In the genomic region with DNA sequence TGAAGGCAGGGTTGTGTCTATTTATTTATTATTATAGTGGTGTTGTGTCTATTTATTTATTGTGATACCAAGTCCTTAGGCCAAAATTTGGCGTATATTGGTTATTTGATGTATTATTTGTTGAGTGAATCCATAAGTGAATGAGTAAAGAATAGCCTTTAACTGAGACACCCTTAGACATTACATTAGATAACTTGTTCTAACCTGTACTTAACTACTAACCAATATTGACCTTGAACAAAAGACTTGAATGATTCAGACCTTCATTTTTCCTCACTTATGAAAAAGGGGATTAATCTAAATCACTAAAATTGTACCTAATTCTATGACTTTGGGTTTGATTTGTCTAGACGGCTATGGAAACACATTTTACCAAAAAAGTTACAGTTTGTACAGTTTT, we compare ENCODE assay signal across 33 cellular contexts.
"Had no signal": no experiment of that assay in that cellular context is flagged by ENCODE, and none has a peak within 500 bp of the region (broad histone marks: within the 10 kb centered on the region; RNA-seq: fewer than 3 reads in every experiment).

No MANE protein-coding gene starts in this region.

- H3K4me1 Mint-ChIP-seq: activated CD4-positive, alpha-beta T cell treated with anti-CD3 and anti-CD28 coated beads for 36 hours; activated CD4-positive, alpha-beta T cell treated with anti-CD3 and anti-CD28 coated beads, Interleukin-2, amount 10 ng/mL, durations not matched to agents 24 days and 14 days; activated CD8-positive, alpha-beta memory T cell treated with anti-CD3 and anti-CD28 coated beads, Interleukin-2, amount 10 ng/mL, durations not matched to agents 7 days and 5 days; activated naive CD4-positive, alpha-beta T cell treated with anti-CD3 and anti-CD28 coated beads, Interleukin-2, amount 50 U/mL, for 24 hours; activated naive CD8-positive, alpha-beta T cell treated with anti-CD3 and anti-CD28 coated beads for 36 hours; activated naive CD8-positive, alpha-beta T cell treated with anti-CD3 and anti-CD28 coated beads, Interleukin-2, amount 50 U/mL, for 24 hours had no signal

- H3K9me3 Mint-ChIP-seq: activated CD4-positive, alpha-beta memory T cell treated with anti-CD3 and anti-CD28 coated beads for 36 hours; activated CD4-positive, alpha-beta T cell treated with anti-CD3 and anti-CD28 coated beads, Interleukin-2, amount 10 ng/mL, durations not matched to agents 24 days and 14 days; activated naive CD4-positive, alpha-beta T cell treated with anti-CD3 and anti-CD28 coated beads for 36 hours; activated naive CD8-positive, alpha-beta T cell treated with anti-CD3 and anti-CD28 coated beads for 36 hours; activated naive CD8-positive, alpha-beta T cell treated with anti-CD3 and anti-CD28 coated beads, Interleukin-2, amount 50 U/mL, for 24 hours; activated T-helper 1 cell treated with anti-CD3 and anti-CD28 coated beads, Interleukin-12 subunit alpha, Interleukin-12 subunit beta, Interleukin-2, Interleukin-4 antibody, amounts not matched to agents 30 ng/mL and 10 ng/mL and 1 ng/mL, durations not matched to agents 14 hours and 24 hours and 36 hours; activated T-helper 2 cell treated with anti-CD3 and anti-CD28 coated beads, Interferon-gamma antibody, Interleukin-2, Interleukin-4, amounts not matched to agents 10 μg/mL and 5 μg/mL and 100 μg/mL, durations not matched to agents 14 hours and 24 hours and 36 hours had no signal

- H3K4me3 ChIP-seq: adrenal gland, body of pancreas, cardiac muscle cell, colonic mucosa, dorsolateral prefrontal cortex, gastrocnemius medialis, heart left ventricle had no signal

- H3K27ac Mint-ChIP-seq: activated CD4-positive, alpha-beta memory T cell treated with anti-CD3 and anti-CD28 coated beads for 36 hours; activated CD4-positive, alpha-beta T cell treated with anti-CD3 and anti-CD28 coated beads for 36 hours; activated CD4-positive, alpha-beta T cell treated with anti-CD3 and anti-CD28 coated beads, Interleukin-2, amount 10 ng/mL, durations not matched to agents 24 days and 14 days; activated CD8-positive, alpha-beta memory T cell treated with anti-CD3 and anti-CD28 coated beads, Interleukin-2, amount 10 ng/mL, durations not matched to agents 7 days and 5 days; activated CD8-positive, alpha-beta T cell treated with anti-CD3 and anti-CD28 coated beads, Interleukin-2, amount 10 ng/mL, durations not matched to agents 7 days and 5 days; activated naive CD4-positive, alpha-beta T cell treated with anti-CD3 and anti-CD28 coated beads for 36 hours; activated naive CD4-positive, alpha-beta T cell treated with anti-CD3 and anti-CD28 coated beads, Interleukin-2, amount 50 U/mL, for 24 hours; activated naive CD8-positive, alpha-beta T cell treated with anti-CD3 and anti-CD28 coated beads for 36 hours; activated naive CD8-positive, alpha-beta T cell treated with anti-CD3 and anti-CD28 coated beads, Interleukin-2, amount 50 U/mL, for 24 hours; activated T-helper 1 cell treated with anti-CD3 and anti-CD28 coated beads, Interleukin-12 subunit alpha, Interleukin-12 subunit beta, Interleukin-2, Interleukin-4 antibody, amounts not matched to agents 30 ng/mL and 10 ng/mL and 1 ng/mL, durations not matched to agents 14 hours and 24 hours and 36 hours; activated T-helper 2 cell treated with anti-CD3 and anti-CD28 coated beads, Interferon-gamma antibody, Interleukin-2, Interleukin-4, amounts not matched to agents 10 μg/mL and 5 μg/mL and 100 μg/mL, durations not matched to agents 14 hours and 24 hours and 36 hours; dendritic cell treated with granulocyte-macrophage colony-stimulating factor and Interleukin-4, amounts not matched to agents 40 ng/mL and 50 ng/mL, for 4 days; effector memory CD8-positive, alpha-beta T cell had no signal

- H3K27ac ChIP-seq: adrenal gland, body of pancreas, cardiac muscle cell, colonic mucosa, dorsolateral prefrontal cortex, gastrocnemius medialis, heart left ventricle had no signal

- DNase-seq: activated CD4-positive, alpha-beta memory T cell treated with anti-CD3 and anti-CD28 coated beads for 36 hours; activated CD4-positive, alpha-beta T cell treated with anti-CD3 and anti-CD28 coated beads for 36 hours; activated CD4-positive, alpha-beta T cell treated with anti-CD3 and anti-CD28 coated beads, Interleukin-2, amount 10 ng/mL, durations not matched to agents 24 days and 14 days; activated CD4-positive, CD25-positive, alpha-beta regulatory T cell; activated CD4-positive, CD25-positive, alpha-beta regulatory T cell treated with anti-CD3 and anti-CD28 coated beads, Interleukin-2, amount 50 U/mL, for 72 hours; activated CD8-positive, alpha-beta memory T cell treated with anti-CD3 and anti-CD28 coated beads, Interleukin-2, amount 10 ng/mL, durations not matched to agents 7 days and 5 days; activated CD8-positive, alpha-beta memory T cell treated with anti-CD3 and anti-CD28 coated beads, Interleukin-2, amount 50 U/mL, for 4 hours; activated CD8-positive, alpha-beta T cell treated with anti-CD3 and anti-CD28 coated beads, Interleukin-2, amount 10 ng/mL, durations not matched to agents 7 days and 5 days; activated effector memory CD4-positive, alpha-beta T cell treated with anti-CD3 and anti-CD28 coated beads, Interleukin-2, amount 50 U/mL, for 16 hours; activated naive CD4-positive, alpha-beta T cell treated with anti-CD3 and anti-CD28 coated beads for 36 hours; activated naive CD8-positive, alpha-beta T cell treated with anti-CD3 and anti-CD28 coated beads for 36 hours; activated naive CD8-positive, alpha-beta T cell treated with anti-CD3 and anti-CD28 coated beads, Interleukin-2, amount 50 U/mL, for 24 hours; activated T-cell treated with anti-CD3 and anti-CD28 coated beads, Interleukin-2, amount 50 U/mL, for 1 hour; activated T-cell treated with anti-CD3 and anti-CD28 coated beads, Interleukin-2, amount 50 U/mL, for 48 hours; adrenal gland; amygdala; aorta; body of pancreas; central memory CD4-positive, alpha-beta T cell; cerebellar nuclear complex; colonic mucosa; dorsolateral prefrontal cortex; effector memory CD8-positive, alpha-beta T cell; foreskin fibroblast; gastrocnemius medialis; glutamatergic neuron; heart left ventricle; T-helper 2 cell had no signal

- H3K36me3 ChIP-seq: adrenal gland, cardiac muscle cell, colonic mucosa, gastrocnemius medialis, heart left ventricle had no signal

- H3K36me3 Mint-ChIP-seq: activated CD4-positive, alpha-beta memory T cell treated with anti-CD3 and anti-CD28 coated beads for 36 hours; activated CD8-positive, alpha-beta memory T cell treated with anti-CD3 and anti-CD28 coated beads, Interleukin-2, amount 10 ng/mL, durations not matched to agents 7 days and 5 days; activated naive CD4-positive, alpha-beta T cell treated with anti-CD3 and anti-CD28 coated beads, Interleukin-2, amount 50 U/mL, for 24 hours; activated naive CD8-positive, alpha-beta T cell treated with anti-CD3 and anti-CD28 coated beads for 36 hours had no signal

- H3K27me3 ChIP-seq: adrenal gland, body of pancreas, cardiac muscle cell, colonic mucosa, dorsolateral prefrontal cortex, gastrocnemius medialis, heart left ventricle had no signal

- H3K4me3 Mint-ChIP-seq: activated CD4-positive, alpha-beta memory T cell treated with anti-CD3 and anti-CD28 coated beads for 36 hours; activated CD4-positive, alpha-beta T cell treated with anti-CD3 and anti-CD28 coated beads for 36 hours; activated CD4-positive, alpha-beta T cell treated with anti-CD3 and anti-CD28 coated beads, Interleukin-2, amount 10 ng/mL, durations not matched to agents 24 days and 14 days; activated CD8-positive, alpha-beta memory T cell treated with anti-CD3 and anti-CD28 coated beads, Interleukin-2, amount 10 ng/mL, durations not matched to agents 7 days and 5 days; activated CD8-positive, alpha-beta T cell treated with anti-CD3 and anti-CD28 coated beads, Interleukin-2, amount 10 ng/mL, durations not matched to agents 7 days and 5 days; activated naive CD4-positive, alpha-beta T cell treated with anti-CD3 and anti-CD28 coated beads for 36 hours; activated naive CD4-positive, alpha-beta T cell treated with anti-CD3 and anti-CD28 coated beads, Interleukin-2, amount 50 U/mL, for 24 hours; activated naive CD8-positive, alpha-beta T cell treated with anti-CD3 and anti-CD28 coated beads for 36 hours; activated naive CD8-positive, alpha-beta T cell treated with anti-CD3 and anti-CD28 coated beads, Interleukin-2, amount 50 U/mL, for 24 hours; activated T-helper 1 cell treated with anti-CD3 and anti-CD28 coated beads, Interleukin-12 subunit alpha, Interleukin-12 subunit beta, Interleukin-2, Interleukin-4 antibody, amounts not matched to agents 30 ng/mL and 10 ng/mL and 1 ng/mL, durations not matched to agents 14 hours and 24 hours and 36 hours; dendritic cell treated with granulocyte-macrophage colony-stimulating factor and Interleukin-4, amounts not matched to agents 40 ng/mL and 50 ng/mL, for 4 days; effector memory CD8-positive, alpha-beta T cell had no signal

- H3K4me1 ChIP-seq: adrenal gland, body of pancreas, colonic mucosa, gastrocnemius medialis, heart left ventricle had no signal

- H3K9me3 ChIP-seq: adrenal gland, body of pancreas, colonic mucosa, gastrocnemius medialis, heart left ventricle had no signal

- H3K27me3 Mint-ChIP-seq: activated CD4-positive, alpha-beta memory T cell treated with anti-CD3 and anti-CD28 coated beads for 36 hours; activated CD4-positive, alpha-beta T cell treated with anti-CD3 and anti-CD28 coated beads for 36 hours; activated CD4-positive, alpha-beta T cell treated with anti-CD3 and anti-CD28 coated beads, Interleukin-2, amount 10 ng/mL, durations not matched to agents 24 days and 14 days; activated CD8-positive, alpha-beta memory T cell treated with anti-CD3 and anti-CD28 coated beads, Interleukin-2, amount 10 ng/mL, durations not matched to agents 7 days and 5 days; activated naive CD4-positive, alpha-beta T cell treated with anti-CD3 and anti-CD28 coated beads, Interleukin-2, amount 50 U/mL, for 24 hours; activated naive CD8-positive, alpha-beta T cell treated with anti-CD3 and anti-CD28 coated beads for 36 hours; activated naive CD8-positive, alpha-beta T cell treated with anti-CD3 and anti-CD28 coated beads, Interleukin-2, amount 50 U/mL, for 24 hours; dendritic cell treated with granulocyte-macrophage colony-stimulating factor and Interleukin-4, amounts not matched to agents 40 ng/mL and 50 ng/mL, for 4 days; effector memory CD8-positive, alpha-beta T cell had no signal
